1 cellular context compared by ENCODE assay signal in genomic region chr5:170278611-170279500, GRCh38.
A peak's percentile ranks its signal among the peaks of the same experiment; 100 is the strongest.
TF ChIP-seq lines count a peak whose summit lies in the region.

No MANE protein-coding gene starts in this region.

TF ChIP-seq in GM12878, 131 proteins besides CTCF, POLR2A, EP300 and RAD21 (continued from another document and continues in another):
- TF ChIP-seq ZBTB40 (IDR thresholded peaks at IDR 0.05; ENCODE audit: borderline replicate concordance) (no peak), PRDM15 (CRISPR knock-in tag; IDR thresholded peaks at IDR 0.05) (no peak), TCF7 (IDR thresholded peaks at IDR 0.05; ENCODE audit: borderline replicate concordance) (no peak), ZNF384 (IDR thresholded peaks at IDR 0.05; ENCODE audit: borderline replicate concordance, low read depth, low read length) (no peak), CUX1 (IDR thresholded peaks at IDR 0.05; ENCODE audit: insufficient replicate concordance, low read depth, low read length) (no peak), BRCA1 (IDR thresholded peaks at IDR 0.05; ENCODE audit: low read depth, low read length) (no peak), BMI1 (IDR thresholded peaks at IDR 0.05; ENCODE audit: borderline replicate concordance) (peak; percentile 55; the same call in 1 of the 2 replicates), TCF12 (IDR thresholded peaks at IDR 0.05; ENCODE audit: low read depth, low read length) (no peak), JUNB (IDR thresholded peaks at IDR 0.05) (no peak; the same call in 1 of the 2 replicates), SREBF1 (IDR thresholded peaks at IDR 0.05; ENCODE audit: low read length) (no peak), REST (IDR thresholded peaks at IDR 0.05; ENCODE audit: low read depth, low read length) (no peak), ZBED1 (IDR thresholded peaks at IDR 0.05; ENCODE audit: borderline replicate concordance) (no peak), GABPA (IDR thresholded peaks at IDR 0.05; ENCODE audit: low read depth) (no peak), RBBP5 (conservative IDR thresholded peaks at IDR 0.05) (no peak), IKZF2 (IDR thresholded peaks at IDR 0.05) (peak; percentile 33 to 52; a peak in 2 of 4 replicates), TAF1 (IDR thresholded peaks at IDR 0.05; ENCODE audit: borderline replicate concordance, low read depth, low read length) (no peak), POLR2AphosphoS2 (IDR thresholded peaks at IDR 0.05; ENCODE audit: low read depth, low read length) (no peak), HDAC6 (IDR thresholded peaks at IDR 0.05; ENCODE audit: unreplicated experiment) (no peak), KAT2A (conservative IDR thresholded peaks at IDR 0.05; ENCODE audit: control insufficient read depth, low read depth, low read length) (no peak), KDM1A (IDR thresholded peaks at IDR 0.05; ENCODE audit: borderline replicate concordance) (no peak), HDAC2 (IDR thresholded peaks at IDR 0.05) (no peak), ZBTB4 (CRISPR knock-in tag; IDR thresholded peaks at IDR 0.05) (no peak), GATAD2B (conservative IDR thresholded peaks at IDR 0.05; ENCODE audit: low read depth) (peak; percentile 64; the same call in 1 of the 2 replicates), ELK1 (IDR thresholded peaks at IDR 0.05; ENCODE audit: low read depth, low read length) (no peak), NFXL1 (IDR thresholded peaks at IDR 0.05; ENCODE audit: borderline replicate concordance) (no peak), USF1 (IDR thresholded peaks at IDR 0.05; ENCODE audit: borderline replicate concordance, extremely low read length, insufficient read depth, low read depth, low read length) (no peak), CHD1 (IDR thresholded peaks at IDR 0.05; ENCODE audit: low read depth, low read length) (no peak), POU2F2 (IDR thresholded peaks at IDR 0.05; ENCODE audit: borderline replicate concordance, low read depth, low read length) (no peak; the same call in 2 of the 3 replicates), ZZZ3 (IDR thresholded peaks at IDR 0.05; ENCODE audit: control insufficient read depth, insufficient read length, low read depth) (no peak), MXI1 (IDR thresholded peaks at IDR 0.05; ENCODE audit: low read depth, low read length) (no peak), BCL3 (IDR thresholded peaks at IDR 0.05; ENCODE audit: borderline replicate concordance, insufficient read depth, low read depth, low read length, poor library complexity, severe bottlenecking) (no peak), JUND (IDR thresholded peaks at IDR 0.05; ENCODE audit: low read depth, low read length) (no peak)
